Comparison of ENCODE assay signal across 17 cellular contexts in the genomic region with DNA sequence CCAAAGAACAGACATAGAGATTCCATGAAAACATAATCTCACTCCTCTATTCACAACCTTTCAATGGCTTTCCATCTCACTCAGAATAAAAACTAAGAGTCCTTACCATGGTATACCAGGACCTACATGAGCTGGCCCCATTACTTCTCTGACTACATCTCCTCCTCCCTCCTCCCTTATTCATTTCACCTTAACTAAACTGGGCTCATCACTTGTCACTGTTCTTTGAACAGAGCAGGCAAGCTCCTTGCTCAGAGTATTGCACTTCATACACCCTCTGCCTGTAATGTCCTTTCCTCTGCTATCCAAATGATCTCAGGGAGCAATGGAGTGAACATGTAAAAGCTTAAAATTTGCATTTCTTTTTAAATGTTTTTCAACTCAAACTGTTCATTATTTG.
"Had no signal": no experiment of that assay in that cellular context is flagged by ENCODE, and none has a peak within 500 bp of the region (broad histone marks: within the 10 kb centered on the region; RNA-seq: fewer than 3 reads in every experiment).

No MANE protein-coding gene starts in this region.

- H3K4me1 Mint-ChIP-seq: brain, neural crest cell had no signal

- H3K27ac Mint-ChIP-seq: activated B cell treated with CpG ODN at 0.5 μM for 24 hours; brain; effector memory CD8-positive, alpha-beta T cell; type B pancreatic cell had no signal

- H3K9me3 ChIP-seq: esophagus squamous epithelium had no signal

- H3K4me3 Mint-ChIP-seq: activated B cell treated with CpG ODN at 0.5 μM for 24 hours; brain; effector memory CD8-positive, alpha-beta T cell; neural crest cell; type B pancreatic cell had no signal

- ATAC-seq: left ventricle myocardium superior had no signal

- H3K4me3 ChIP-seq: esophagus squamous epithelium, SK-N-MC, spleen had no signal

- H3K27me3 Mint-ChIP-seq: activated B cell treated with CpG ODN at 0.5 μM for 24 hours; effector memory CD8-positive, alpha-beta T cell; type B pancreatic cell had no signal

- H3K9me3 Mint-ChIP-seq: brain; effector memory CD8-positive, alpha-beta T cell; neural crest cell; type B pancreatic cell had no signal

- DNase-seq: activated B cell treated with CpG ODN at 0.5 μM for 24 hours; activated CD8-positive, alpha-beta memory T cell treated with anti-CD3 and anti-CD28 coated beads, Interleukin-2, amount 50 U/mL, for 4 hours; activated effector memory CD4-positive, alpha-beta T cell treated with Interleukin-2 at 50 U/mL for 16 hours; anterior cingulate cortex; caudate nucleus; effector memory CD8-positive, alpha-beta T cell; esophagus squamous epithelium; left ventricle myocardium superior; retina; spleen; stimulated activated CD4-positive, alpha-beta T cell treated with anti-CD3 and anti-CD28 coated beads, Interleukin-4, amount 100 ng/mL, for 4 hours; stimulated activated naive CD4-positive, alpha-beta T cell; T-helper 9 cell had no signal

- H3K36me3 Mint-ChIP-seq: brain, type B pancreatic cell had no signal
